ENCODE assay signal across 9 cellular contexts in genomic region chr2:221527759-221528444, GRCh38. TPM values are rescaled to one million over a fixed set of nuclear protein-coding genes. Genes with fewer than 3 reads are reported as not detected.
DNase-seq lines count a peak whose midpoint lies in the region; TF ChIP-seq lines count a peak whose summit lies in the region.
"Had no signal": no experiment of that assay in that cellular context is flagged by ENCODE, and none has a peak within 500 bp of the region (broad histone marks: within the 10 kb centered on the region; RNA-seq: fewer than 3 reads in every experiment).

No MANE protein-coding gene starts in this region.

- no peaks in the 10 kb centered on the region for H3K36me3 Mint-ChIP-seq in T-helper 2 cell treated with Interferon-gamma antibody and Interleukin-4, amounts not matched to agents 5 μg/mL and 100 μg/mL, for 36 hours (ENCODE audit: low read depth)
- peaks cover 1% of the 10 kb centered on the region for H3K36me3 Mint-ChIP-seq in progenitor cell of endocrine pancreas (ENCODE audit: insufficient read depth)

- H3K4me3 Mint-ChIP-seq in T-helper 2 cell treated with Interferon-gamma antibody and Interleukin-4, amounts not matched to agents 5 μg/mL and 100 μg/mL, for 36 hours: no peak overlapping the region
- H3K4me3 Mint-ChIP-seq in progenitor cell of endocrine pancreas (ENCODE audit: low read depth): peak overlapping the region; percentile 7

- TF ChIP-seq CTCF in fibroblast of pulmonary artery (IDR thresholded peaks at IDR 0.05; ENCODE audit: low read length, missing control alignments) (no peak), progenitor cell of endocrine pancreas (IDR thresholded peaks at IDR 0.05; ENCODE audit: unreplicated experiment) (no peak)

- no peaks in the 10 kb centered on the region for H3K9me3 ChIP-seq in HAP-1

- no peaks in the 10 kb centered on the region for H3K36me3 ChIP-seq in HAP-1 (replicated peaks)

- in situ Hi-C loops in HAP-1 (cut with MboI; ENCODE audit: low sequenced_read_pairs): no loop called here

- H3K27me3 ChIP-seq in HAP-1 (ENCODE audit: low read depth): no peaks in the 10 kb centered on the region

- H3K4me3 ChIP-seq in HAP-1: no peak overlapping the region
- H3K4me3 ChIP-seq in fibroblast of pulmonary artery (replicated peaks; ENCODE audit: low read depth, low read length): no peak overlapping the region

- H3K27ac Mint-ChIP-seq in T-helper 2 cell treated with Interferon-gamma antibody and Interleukin-4, amounts not matched to agents 5 μg/mL and 100 μg/mL, for 36 hours: peak overlapping the region; percentile 59
- peak overlapping the region; percentile 96 for H3K27ac Mint-ChIP-seq in progenitor cell of endocrine pancreas

- peaks cover 12% of the 10 kb centered on the region for H3K27me3 Mint-ChIP-seq in T-helper 2 cell treated with Interferon-gamma antibody and Interleukin-4, amounts not matched to agents 5 μg/mL and 100 μg/mL, for 36 hours (ENCODE audit: low read depth)
- peaks cover 13% of the 10 kb centered on the region for H3K27me3 Mint-ChIP-seq in progenitor cell of endocrine pancreas

- peaks cover 27% of the 10 kb centered on the region for H3K4me1 Mint-ChIP-seq in T-helper 2 cell treated with Interferon-gamma antibody and Interleukin-4, amounts not matched to agents 5 μg/mL and 100 μg/mL, for 36 hours (ENCODE audit: low read depth)
- H3K4me1 Mint-ChIP-seq in progenitor cell of endocrine pancreas (ENCODE audit: low read depth): peaks cover 61% of the 10 kb centered on the region

- no peaks in the 10 kb centered on the region for H3K9me3 Mint-ChIP-seq in T-helper 2 cell treated with Interferon-gamma antibody and Interleukin-4, amounts not matched to agents 5 μg/mL and 100 μg/mL, for 36 hours
- no peaks in the 10 kb centered on the region for H3K9me3 Mint-ChIP-seq in progenitor cell of endocrine pancreas (ENCODE audit: low read depth)

- DNase-seq in HAP-1 (ENCODE audit: low spot score in 2 of 2) (peak; percentile 71 to 72), fibroblast of pulmonary artery (ENCODE audit: low read depth) (peak; percentile 26), progenitor cell of endocrine pancreas (ENCODE audit: low spot score, unreplicated experiment) (no peak), pons (ENCODE audit: low spot score) (no peak), NCI-H2107 (lab: John Stamatoyannopoulos, UW) (no peak)
- DNase-seq in T-helper 2 cell treated with Interferon-gamma antibody and Interleukin-4, amounts not matched to agents 5 μg/mL and 100 μg/mL, for 36 hours (ENCODE audit: low spot score): no peak
- DNase-seq in activated CD8-positive, alpha-beta memory T cell treated with anti-CD3 and anti-CD28 coated beads, Interleukin-2, amount 50 U/mL, for 48 hours: no peak
- DNase-seq: activated CD8-positive, alpha-beta memory T cell treated with anti-CD3 and anti-CD28 coated beads for 24 hours; NCI-H1092 had no signal

- peaks cover 62% of the 10 kb centered on the region for H3K4me1 ChIP-seq in HAP-1

RNA-seq across cellular contexts. Expression of gene EPHA4, which starts 44.2 kb away (rescaled TPM):
- 40.3 and 41.4 TPM in 2 replicates for total RNA-seq in progenitor cell of endocrine pancreas

Comparison
In these comparisons a context has a peak if more than half of its experiments do, and no peak if none do; other contexts are left out.
1. DNase-seq: peak in HAP-1 (2 of 2) and fibroblast of pulmonary artery (single experiment); none in T-helper 2 cell treated with Interferon-gamma antibody and Interleukin-4, amounts not matched to agents 5 μg/mL and 100 μg/mL, for 36 hours (single experiment), progenitor cell of endocrine pancreas (single experiment), pons (single experiment), NCI-H2107 (single experiment) and activated CD8-positive, alpha-beta memory T cell treated with anti-CD3 and anti-CD28 coated beads, Interleukin-2, amount 50 U/mL, for 48 hours (single experiment).